ENCODE assay signal across 11 cellular contexts in the genomic region with DNA sequence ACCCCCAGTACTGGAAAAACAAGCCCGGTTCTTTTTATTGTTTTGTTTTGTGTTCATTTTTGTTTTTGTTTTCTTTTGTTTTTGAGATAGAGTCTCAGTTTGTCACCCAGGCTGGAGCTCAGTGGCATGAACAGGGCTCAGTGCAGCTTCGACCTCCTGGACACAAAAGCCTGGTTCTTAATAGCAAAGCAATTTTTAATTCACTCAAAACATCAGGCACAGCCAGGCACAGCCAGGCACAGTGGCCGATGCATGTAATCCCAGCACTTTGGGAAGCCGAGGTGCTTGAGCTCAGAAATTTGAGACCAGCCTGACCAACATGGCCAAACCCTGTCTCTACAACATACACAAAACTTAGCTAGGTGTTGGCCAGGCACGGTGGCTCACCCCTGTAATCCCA.
"Had no signal": no experiment of that assay in that cellular context is flagged by ENCODE, and none has a peak within 500 bp of the region (broad histone marks: within the 10 kb centered on the region; RNA-seq: fewer than 3 reads in every experiment).

No MANE protein-coding gene starts in this region.

- ATAC-seq: naive thymus-derived CD8-positive, alpha-beta T cell; stimulated activated naive B cell treated with anti-CD40 and anti-IgM and Interleukin-4, amounts not matched to agents 10 μg/mL and 1 μg/mL and 100 μg/mL, for 72 hours had no signal

- H3K9me3 ChIP-seq: ovary, tibial artery, vagina had no signal

- H3K27me3 ChIP-seq: ovary, tibial artery, vagina had no signal

- H3K36me3 ChIP-seq: ovary had no signal

- DNase-seq: activated CD4-positive, alpha-beta T cell treated with anti-CD3 and anti-CD28 coated beads, Interleukin-2, amount 50 U/mL, for 48 hours; effector CD4-positive, alpha-beta T cell; immature natural killer cell; mesenchymal stem cell; naive thymus-derived CD8-positive, alpha-beta T cell; ovary; stimulated activated naive B cell treated with anti-CD40 and anti-IgM and Interleukin-4, amounts not matched to agents 10 μg/mL and 1 μg/mL and 100 μg/mL, for 72 hours; tibial artery had no signal

- H3K27ac ChIP-seq: coronary artery, ovary, vagina had no signal

- FAIRE-seq: TTC549 had no signal

- H3K4me3 ChIP-seq: coronary artery, ovary, tibial artery, vagina had no signal
